23 cellular contexts compared by ENCODE assay signal in the genomic region with DNA sequence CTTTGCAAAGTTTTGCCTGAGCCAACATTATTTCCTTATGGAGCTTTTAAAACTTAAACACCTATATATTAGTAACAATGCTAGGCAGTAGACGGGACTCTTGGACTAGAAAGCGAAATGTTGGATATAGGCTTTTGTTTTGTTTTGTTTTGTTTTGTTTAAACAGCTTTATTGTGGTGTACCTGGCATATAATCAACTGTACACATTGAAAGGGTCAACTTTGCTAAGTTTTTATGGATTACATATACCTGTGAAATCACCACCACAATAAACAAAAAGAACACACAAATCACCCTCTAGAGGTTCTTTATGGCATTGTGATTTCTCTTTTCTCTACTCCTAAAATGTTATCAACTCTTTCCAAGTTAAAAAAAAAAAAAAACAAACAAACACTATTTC.
"Had no signal": no experiment of that assay in that cellular context is flagged by ENCODE, and none has a peak within 500 bp of the region (broad histone marks: within the 10 kb centered on the region; RNA-seq: fewer than 3 reads in every experiment).

No MANE protein-coding gene starts in this region.

- H3K4me2 ChIP-seq: SK-N-SH had no signal

- H3K4me3 ChIP-seq: K562 had no signal

- DNase-seq: MM.1S, NCI-H1092 treated with DMSO at 0.1 percent for 48 hours, NCI-H1436, NCI-H187, NCI-H2029, NCI-H2081 treated with DMSO at 0.1 percent for 48 hours, NCI-H2171, NCI-H226, NCI-H446, NCI-H510A, NCI-H524 treated with DMSO at 0.1 percent for 48 hours, NCI-H69, NCI-H774, RPMI8226, SHP77, SK-N-SH, SW 1271, T-cell had no signal

- H3K27ac Mint-ChIP-seq: IgD-negative memory B cell, T-cell had no signal

- ATAC-seq: K562, T-cell had no signal

- H3K9me3 ChIP-seq: SK-N-SH had no signal

- H3K36me3 Mint-ChIP-seq: T-cell had no signal

- H3K9me3 Mint-ChIP-seq: IgD-negative memory B cell, T-cell had no signal

- H3K4me3 Mint-ChIP-seq: IgD-negative memory B cell, T-cell had no signal

- FAIRE-seq: HTR-8/SVneo, K562, RCC 7860 had no signal

- H3K4me1 Mint-ChIP-seq: IgD-negative memory B cell, T-cell had no signal

- H3K27ac ChIP-seq: HL-60 had no signal
